Comparison of ENCODE assay signal across 32 cellular contexts in the genomic region with DNA sequence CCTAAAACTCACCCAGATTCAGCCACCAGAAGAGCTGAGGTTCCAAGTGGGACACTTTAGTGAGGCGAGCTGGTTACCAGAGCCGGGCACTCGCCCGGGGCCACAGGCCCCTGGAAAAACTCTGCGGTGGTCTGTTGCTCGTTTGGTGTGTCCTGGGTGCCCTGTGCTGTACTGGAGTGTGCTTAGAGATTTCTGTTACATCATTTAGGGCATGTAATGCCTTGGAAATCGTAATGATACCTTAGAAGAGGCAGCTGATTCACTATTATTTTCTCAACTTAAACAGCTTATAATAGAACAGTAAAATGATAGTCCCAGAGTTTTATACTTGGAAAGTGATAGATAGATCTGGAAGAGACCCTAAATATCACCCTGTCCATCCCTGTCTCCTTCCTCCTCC. TPM values are rescaled to one million over a fixed set of nuclear protein-coding genes. Genes with fewer than 3 reads are reported as not detected.
"Had no signal": no experiment of that assay in that cellular context is flagged by ENCODE, and none has a peak within 500 bp of the region (broad histone marks: within the 10 kb centered on the region; RNA-seq: fewer than 3 reads in every experiment).

No MANE protein-coding gene starts in this region.

- H3K27me3 ChIP-seq: brain microvascular endothelial cell, dorsolateral prefrontal cortex, esophagus muscularis mucosa, foreskin keratinocyte, gastroesophageal sphincter had no signal

- H3K9me3 ChIP-seq: esophagus muscularis mucosa, gastroesophageal sphincter had no signal

- ATAC-seq: activated CD4-positive, alpha-beta T cell treated with anti-CD3 and anti-CD28 coated beads for 36 hours; activated CD8-positive, alpha-beta memory T cell treated with anti-CD3 and anti-CD28 coated beads, Interleukin-2, amount 10 ng/mL, durations not matched to agents 7 days and 5 days; activated CD8-positive, alpha-beta T cell treated with anti-CD3 and anti-CD28 coated beads, Interleukin-2, amount 10 ng/mL, durations not matched to agents 7 days and 5 days; activated naive CD4-positive, alpha-beta T cell treated with anti-CD3 and anti-CD28 coated beads, Interleukin-2, amount 50 U/mL, for 72 hours; foreskin keratinocyte; gastroesophageal sphincter had no signal

- H3K4me1 ChIP-seq: foreskin keratinocyte, gastroesophageal sphincter had no signal

- DNase-seq: activated CD4-positive, alpha-beta memory T cell treated with anti-CD3 and anti-CD28 coated beads for 36 hours; activated CD4-positive, alpha-beta T cell treated with anti-CD3 and anti-CD28 coated beads for 36 hours; activated CD4-positive, alpha-beta T cell treated with anti-CD3 and anti-CD28 coated beads, Interleukin-2, amount 10 ng/mL, durations not matched to agents 24 days and 14 days; activated CD4-positive, CD25-positive, alpha-beta regulatory T cell; activated CD4-positive, CD25-positive, alpha-beta regulatory T cell treated with anti-CD3 and anti-CD28 coated beads, Interleukin-2, amount 50 U/mL, for 72 hours; activated CD8-positive, alpha-beta memory T cell treated with anti-CD3 and anti-CD28 coated beads, Interleukin-2, amount 10 ng/mL, durations not matched to agents 7 days and 5 days; activated CD8-positive, alpha-beta memory T cell treated with anti-CD3 and anti-CD28 coated beads, Interleukin-2, amount 50 U/mL, for 4 hours; activated CD8-positive, alpha-beta T cell treated with anti-CD3 and anti-CD28 coated beads, Interleukin-2, amount 10 ng/mL, durations not matched to agents 7 days and 5 days; activated effector memory CD4-positive, alpha-beta T cell treated with anti-CD3 and anti-CD28 coated beads, Interleukin-2, amount 50 U/mL, for 16 hours; activated naive CD4-positive, alpha-beta T cell treated with anti-CD3 and anti-CD28 coated beads, Interleukin-2, amount 10 ng/mL, durations not matched to agents 7 days and 5 days; activated naive CD8-positive, alpha-beta T cell treated with anti-CD3 and anti-CD28 coated beads, Interleukin-2, amount 10 ng/mL, durations not matched to agents 7 days and 5 days; activated T-cell treated with anti-CD3 and anti-CD28 coated beads, Interleukin-2, amount 50 U/mL, for 1 hour; activated T-cell treated with anti-CD3 and anti-CD28 coated beads, Interleukin-2, amount 50 U/mL, for 48 hours; anterior cingulate cortex; brain microvascular endothelial cell; dorsolateral prefrontal cortex; effector memory CD4-positive, alpha-beta T cell; endodermal cell; foreskin keratinocyte; head of caudate nucleus; T-helper 2 cell had no signal

- H3K27ac ChIP-seq: brain microvascular endothelial cell, coronary artery, dorsolateral prefrontal cortex, foreskin keratinocyte, gastroesophageal sphincter had no signal

- H3K4me3 ChIP-seq: coronary artery, dorsolateral prefrontal cortex, esophagus muscularis mucosa, gastroesophageal sphincter had no signal

RNA-seq across cellular contexts. Expression of gene BTBD16, which starts 48.5 kb away (rescaled TPM):
- total RNA-seq: activated CD4-positive, alpha-beta memory T cell treated with anti-CD3 and anti-CD28 coated beads for 36 hours; activated CD4-positive, alpha-beta T cell treated with anti-CD3 and anti-CD28 coated beads for 36 hours; activated CD4-positive, alpha-beta T cell treated with anti-CD3 and anti-CD28 coated beads, Interleukin-2, amount 10 ng/mL, durations not matched to agents 24 days and 14 days; activated CD8-positive, alpha-beta memory T cell treated with anti-CD3 and anti-CD28 coated beads for 36 hours; activated CD8-positive, alpha-beta memory T cell treated with anti-CD3 and anti-CD28 coated beads, Interleukin-2, amount 10 ng/mL, durations not matched to agents 7 days and 5 days; activated CD8-positive, alpha-beta T cell treated with anti-CD3 and anti-CD28 coated beads, Interleukin-2, amount 10 ng/mL, durations not matched to agents 7 days and 5 days; activated naive CD4-positive, alpha-beta T cell treated with anti-CD3 and anti-CD28 coated beads, Interleukin-2, amount 50 U/mL, for 72 hours; activated naive CD8-positive, alpha-beta T cell treated with anti-CD3 and anti-CD28 coated beads, Interleukin-2, amount 10 ng/mL, durations not matched to agents 7 days and 5 days; activated T-helper 1 cell treated with anti-CD3 and anti-CD28 coated beads, Interleukin-12 subunit alpha, Interleukin-12 subunit beta, Interleukin-2, Interleukin-4 antibody, amounts not matched to agents 30 ng/mL and 10 ng/mL and 1 ng/mL, durations not matched to agents 14 hours and 24 hours and 36 hours; activated T-helper 2 cell treated with anti-CD3 and anti-CD28 coated beads, Interferon-gamma antibody, Interleukin-2, Interleukin-4, amounts not matched to agents 10 μg/mL and 5 μg/mL and 100 μg/mL, durations not matched to agents 14 hours and 24 hours and 36 hours; astrocyte; cardiac septum; cerebellum; endodermal cell; gastroesophageal sphincter; T-helper 1 cell treated with Interleukin-12 subunit alpha and Interleukin-12 subunit beta and Interleukin-4 antibody, amounts not matched to agents 30 ng/mL and 1 ng/mL, for 36 hours had no signal
